In genomic region chr22:50251472-50252054, GRCh38 we compare ENCODE assay signal across 1 cellular context.
TF ChIP-seq lines count a peak whose summit lies in the region.

No MANE protein-coding gene starts in this region.

TF ChIP-seq in IMR-90, 13 proteins besides CTCF, POLR2A, EP300 and RAD21 (continued from another document):
- TF ChIP-seq ELK1 (IDR thresholded peaks at IDR 0.05; ENCODE audit: borderline replicate concordance, low read depth, low read length) (no peak), CEBPB (IDR thresholded peaks at IDR 0.05; ENCODE audit: low read depth, low read length) (no peak), NFE2L2 (IDR thresholded peaks at IDR 0.05; ENCODE audit: low read depth, low read length) (no peak), RFX5 (IDR thresholded peaks at IDR 0.05; ENCODE audit: low read depth, low read length) (no peak), MAFK (IDR thresholded peaks at IDR 0.05; ENCODE audit: low read depth, low read length) (no peak), CHD1 (IDR thresholded peaks at IDR 0.05; ENCODE audit: low read depth, low read length) (no peak)
